Comparison of ENCODE assay signal across 8 cellular contexts in genomic region chr6:135128268-135128914, GRCh38. TPM values are rescaled to one million over a fixed set of nuclear protein-coding genes. Genes with fewer than 3 reads are reported as not detected.
DNase-seq lines count a peak whose midpoint lies in the region; ATAC-seq and TF ChIP-seq lines count a peak whose summit lies in the region.

No MANE protein-coding gene starts in this region.

- H3K9me3 ChIP-seq in right atrium auricular region (no peaks in the 10 kb centered on the region), SK-N-SH (no peaks in the 10 kb centered on the region)

- TF ChIP-seq CTCF in activated CD8-positive, alpha-beta T cell treated with anti-CD3 and anti-CD28 coated beads for 36 hours (IDR thresholded peaks at IDR 0.05): no peak
- no peak for TF ChIP-seq CTCF in right atrium auricular region (IDR thresholded peaks at IDR 0.05)
- TF ChIP-seq CTCF in SK-N-SH (IDR thresholded peaks at IDR 0.05): no peak

- H3K4me3 ChIP-seq in right atrium auricular region: no peak overlapping the region
- no peak overlapping the region for H3K4me3 ChIP-seq in SK-N-SH (ENCODE audit: low read depth in 2 of 2, low read length in 1 of 2)

- POLR2A ChIA-PET in activated CD8-positive, alpha-beta T cell treated with anti-CD3 and anti-CD28 coated beads for 36 hours (lab: Charles Lee): interaction anchor here (0.5 to 5.6 kb wide), 12 partner anchors 8 to 80 kb away, joined by 3 to 25 read pairs (median 6); partner anchors contain the start of genes HBS1L and MYB
- POLR2A ChIA-PET in SK-N-SH (lab: Yijun Ruan, JAX): no interaction called here

- H3K27ac ChIP-seq in right atrium auricular region: no peak overlapping the region
- H3K27ac ChIP-seq in SK-N-SH (ENCODE audit: low read depth in 2 of 2, low read length in 1 of 2): no peak overlapping the region

- H3K36me3 Mint-ChIP-seq in activated CD8-positive, alpha-beta T cell treated with anti-CD3 and anti-CD28 coated beads for 36 hours (ENCODE audit: low read depth): peaks cover 11% of the 10 kb centered on the region

- no peak overlapping the region for H3K9ac ChIP-seq in SK-N-SH

- no peaks in the 10 kb centered on the region for H4K20me1 ChIP-seq in SK-N-SH (ENCODE audit: insufficient read depth)

- H3K79me2 ChIP-seq in SK-N-SH (ENCODE audit: insufficient read depth): no peaks in the 10 kb centered on the region

- H3K4me1 Mint-ChIP-seq in activated CD8-positive, alpha-beta T cell treated with anti-CD3 and anti-CD28 coated beads for 36 hours (ENCODE audit: low read depth): peaks cover 56% of the 10 kb centered on the region

- no peak for TF ChIP-seq EP300 in SK-N-SH (IDR thresholded peaks at IDR 0.05; ENCODE audit: borderline replicate concordance in 1 of 2, low read depth in 1 of 2, low read length in 1 of 2)

- intact Hi-C loops in activated CD8-positive, alpha-beta T cell treated with anti-CD3 and anti-CD28 coated beads for 36 hours (cut with micrococcal nuclease): loop anchor here (5.0 kb wide), 1 partner anchor 36 kb away; no protein-coding TSS in a partner anchor

- no peak overlapping the region for H3K4me2 ChIP-seq in SK-N-SH

- H3K9me3 Mint-ChIP-seq in activated CD8-positive, alpha-beta T cell treated with anti-CD3 and anti-CD28 coated beads for 36 hours: no peaks in the 10 kb centered on the region

- H3K27ac Mint-ChIP-seq in activated CD8-positive, alpha-beta T cell treated with anti-CD3 and anti-CD28 coated beads for 36 hours: peak overlapping the region; percentile 97

- no peak overlapping the region for H2AFZ ChIP-seq in SK-N-SH (ENCODE audit: low read depth)

- no peaks in the 10 kb centered on the region for H3K36me3 ChIP-seq in right atrium auricular region
- no peaks in the 10 kb centered on the region for H3K36me3 ChIP-seq in SK-N-SH (replicated peaks in 1 of 2; ENCODE audit: control insufficient read depth in 1 of 2, insufficient read depth in 2 of 2, low read length in 1 of 2)

- H3K27me3 ChIP-seq in right atrium auricular region: no peaks in the 10 kb centered on the region
- H3K27me3 ChIP-seq in SK-N-SH (ENCODE audit: insufficient read depth): no peaks in the 10 kb centered on the region; the same call in 1 of the 2 replicates

- no peaks in the 10 kb centered on the region for H3K27me3 Mint-ChIP-seq in activated CD8-positive, alpha-beta T cell treated with anti-CD3 and anti-CD28 coated beads for 36 hours

- H3K4me3 Mint-ChIP-seq in activated CD8-positive, alpha-beta T cell treated with anti-CD3 and anti-CD28 coated beads for 36 hours: peak overlapping the region; percentile 52

- WGBS in SK-N-SH (ENCODE audit: low lambda C conversion rate): 76% methylated on average over 4 of the region's 4 CpGs

- H3K9me2 ChIP-seq in SK-N-SH: no peaks in the 10 kb centered on the region

- H3K4me1 ChIP-seq in right atrium auricular region: no peaks in the 10 kb centered on the region
- no peaks in the 10 kb centered on the region for H3K4me1 ChIP-seq in SK-N-SH (ENCODE audit: control insufficient read depth in 1 of 2, insufficient read depth in 2 of 2, low read depth in 1 of 2, low read length in 1 of 2)

- TF ChIP-seq RAD21 in SK-N-SH (IDR thresholded peaks at IDR 0.05; ENCODE audit: low read length): no peak

- no peaks in the 10 kb centered on the region for H3F3A ChIP-seq in SK-N-SH (replicated peaks; ENCODE audit: insufficient read depth)

- peak; percentile 35 for DNase-seq in GM19238 (ENCODE audit: insufficient read length, low spot score)
- peak; percentile 88 for DNase-seq in activated CD8-positive, alpha-beta T cell treated with anti-CD3 and anti-CD28 coated beads for 36 hours
- peak; percentile 50 to 53 for DNase-seq in stimulated activated CD4-positive, alpha-beta T cell treated with anti-CD3 and anti-CD28 coated beads, Interleukin-15, amount 100 ng/mL, for 48 hours (ENCODE audit: low read depth in 2 of 2)
- DNase-seq in right atrium auricular region (ENCODE audit: low spot score): no peak
- DNase-seq in SK-N-SH: no peak
- no peak for DNase-seq in globus pallidus (ENCODE audit: low spot score)
- DNase-seq in GM19240 (ENCODE audit: insufficient read length, low spot score): no peak

- peak; percentile 79 for ATAC-seq in HG03139 (IDR thresholded peaks at IDR 0.05; ENCODE audit: unreplicated experiment)
- ATAC-seq in activated CD8-positive, alpha-beta T cell treated with anti-CD3 and anti-CD28 coated beads for 36 hours: peak; percentile 91

- CTCF ChIA-PET in activated CD8-positive, alpha-beta T cell treated with anti-CD3 and anti-CD28 coated beads for 36 hours (lab: Charles Lee): interaction anchor here (1.1 to 2.0 kb wide), 11 partner anchors 9 to 105 kb away, joined by 3 to 19 read pairs (median 5); partner anchors contain the start of gene MYB
- CTCF ChIA-PET in SK-N-SH (lab: Yijun Ruan, JAX): interaction anchor here (0.6 to 2.0 kb wide), 2 partner anchors 16 kb away, joined by 3 to 9 read pairs; no protein-coding TSS in a partner anchor

TF ChIP-seq in SK-N-SH, 30 proteins besides CTCF, POLR2A, EP300 and RAD21:
- TF ChIP-seq RCOR1 (IDR thresholded peaks at IDR 0.05; ENCODE audit: low read length) (no peak), IRF3 (IDR thresholded peaks at IDR 0.05; ENCODE audit: low read depth, low read length) (no peak), POLR2AphosphoS5 (IDR thresholded peaks at IDR 0.05; ENCODE audit: low read depth, low read length) (no peak), USF1 (IDR thresholded peaks at IDR 0.05; ENCODE audit: borderline replicate concordance, low read depth) (no peak), FOSL2 (IDR thresholded peaks at IDR 0.05; ENCODE audit: borderline replicate concordance, low read depth) (no peak), TAF1 (IDR thresholded peaks at IDR 0.05; ENCODE audit: borderline replicate concordance, low read depth, low read length) (no peak), JUND (IDR thresholded peaks at IDR 0.05) (no peak), ELF1 (IDR thresholded peaks at IDR 0.05) (no peak), TEAD4 (IDR thresholded peaks at IDR 0.05; ENCODE audit: borderline replicate concordance, insufficient read depth) (no peak), NRF1 (IDR thresholded peaks at IDR 0.05; ENCODE audit: low read depth, low read length) (no peak), GATA2 (CRISPR knock-in tag; IDR thresholded peaks at IDR 0.05) (no peak), SIN3A (IDR thresholded peaks at IDR 0.05; ENCODE audit: borderline replicate concordance, low read depth, low read length) (no peak)
TF ChIP-seq in SK-N-SH: peak in this region for 0.

RNA-seq across cellular contexts. Expression of gene MYB, which starts 52.7 kb away (rescaled TPM):
- 10 to 100 TPM; 50.9 to 53.6 TPM for total RNA-seq in activated CD8-positive, alpha-beta T cell treated with anti-CD3 and anti-CD28 coated beads for 36 hours
- total RNA-seq in right atrium auricular region: under 1 TPM in 1 of 2 donors, not detected in 1; 0.16 TPM
- 0.85 and 1.2 TPM in 2 replicates for polyA plus RNA-seq in SK-N-SH (2012; rRNA removed)
- polyA plus RNA-seq in SK-N-SH (2012; cell fraction: cytosol; rRNA removed): 1.0 TPM in 2 replicates
- 1.1 and 1.3 TPM in 2 replicates for polyA plus RNA-seq in SK-N-SH (2012; cell fraction: nucleus; rRNA removed)

Comparison
In these comparisons a context has a peak if more than half of its experiments do, and no peak if none do; other contexts are left out.
1. DNase-seq: peak in GM19238 (single experiment), activated CD8-positive, alpha-beta T cell treated with anti-CD3 and anti-CD28 coated beads for 36 hours (single experiment) and stimulated activated CD4-positive, alpha-beta T cell treated with anti-CD3 and anti-CD28 coated beads, Interleukin-15, amount 100 ng/mL, for 48 hours (2 of 2); none in right atrium auricular region (single experiment), SK-N-SH (single experiment), globus pallidus (single experiment) and GM19240 (single experiment).
2. RNA of gene MYB, which starts 52.7 kb away (total RNA-seq): 50.9 to 53.6 TPM in activated CD8-positive, alpha-beta T cell treated with anti-CD3 and anti-CD28 coated beads for 36 hours; 0.16 TPM in right atrium auricular region; every median in the first group is over 10 times any median in the second.